8 cellular contexts compared by ENCODE assay signal in genomic region chr5:141413540-141414069, GRCh38. TPM values are rescaled to one million over a fixed set of nuclear protein-coding genes. Genes with fewer than 3 reads are reported as not detected.
A peak's percentile ranks its signal among the peaks of the same experiment; 100 is the strongest.
DNase-seq lines count a peak whose midpoint lies in the region; ATAC-seq and TF ChIP-seq lines count a peak whose summit lies in the region.

No MANE protein-coding gene starts in this region.

- peaks cover 18% of the 10 kb centered on the region for H3K4me1 Mint-ChIP-seq in activated CD4-positive, alpha-beta T cell treated with anti-CD3 and anti-CD28 coated beads, Interleukin-2, amount 10 ng/mL, durations not matched to agents 7 days and 5 days
- H3K4me1 Mint-ChIP-seq in activated naive CD8-positive, alpha-beta T cell treated with anti-CD3 and anti-CD28 coated beads, Interleukin-2, amount 50 U/mL, for 24 hours, result peaks cover 24% of the 10 kb centered on the region

- H3K36me3 Mint-ChIP-seq in activated CD4-positive, alpha-beta T cell treated with anti-CD3 and anti-CD28 coated beads, Interleukin-2, amount 10 ng/mL, durations not matched to agents 7 days and 5 days (ENCODE audit: low read depth), result peaks cover 23% of the 10 kb centered on the region
- H3K36me3 Mint-ChIP-seq in activated naive CD8-positive, alpha-beta T cell treated with anti-CD3 and anti-CD28 coated beads, Interleukin-2, amount 50 U/mL, for 24 hours (ENCODE audit: low read depth), result peaks cover 30% of the 10 kb centered on the region

- POLR2A ChIA-PET in activated CD4-positive, alpha-beta T cell treated with anti-CD3 and anti-CD28 coated beads, Interleukin-2, amount 10 ng/mL, durations not matched to agents 7 days and 5 days (lab: Charles Lee), result no interaction called here

- H3K27ac Mint-ChIP-seq in activated CD4-positive, alpha-beta T cell treated with anti-CD3 and anti-CD28 coated beads, Interleukin-2, amount 10 ng/mL, durations not matched to agents 7 days and 5 days, result peak overlapping the region; percentile 38
- peak overlapping the region; percentile 8 for H3K27ac Mint-ChIP-seq in activated naive CD8-positive, alpha-beta T cell treated with anti-CD3 and anti-CD28 coated beads, Interleukin-2, amount 50 U/mL, for 24 hours

- no peak for ATAC-seq in activated naive CD8-positive, alpha-beta T cell treated with anti-CD3 and anti-CD28 coated beads, Interleukin-2, amount 50 U/mL, for 24 hours
- ATAC-seq in HG02610 (IDR thresholded peaks at IDR 0.05; ENCODE audit: unreplicated experiment) (no peak), GM21528 (IDR thresholded peaks at IDR 0.05; ENCODE audit: low FRiP score, unreplicated experiment) (no peak)

- no peaks in the 10 kb centered on the region for H3K36me3 ChIP-seq in kidney epithelial cell (ENCODE audit: control insufficient read depth, insufficient read depth, low read length)
- H3K36me3 ChIP-seq in stomach smooth muscle (ENCODE audit: control insufficient read depth in 2 of 2, insufficient read depth in 2 of 2, low read length in 2 of 2), result peaks cover 2 to 7% of the 10 kb centered on the region in 2 donors

- no peak overlapping the region for H3K27ac ChIP-seq in stomach smooth muscle (ENCODE audit: low read length)

- H3K9me3 Mint-ChIP-seq in activated CD4-positive, alpha-beta T cell treated with anti-CD3 and anti-CD28 coated beads, Interleukin-2, amount 10 ng/mL, durations not matched to agents 7 days and 5 days, result peaks cover 28% of the 10 kb centered on the region
- H3K9me3 Mint-ChIP-seq in activated naive CD8-positive, alpha-beta T cell treated with anti-CD3 and anti-CD28 coated beads, Interleukin-2, amount 50 U/mL, for 24 hours, result peaks cover 33% of the 10 kb centered on the region

- no peak overlapping the region for H3K9ac ChIP-seq in stomach smooth muscle (ENCODE audit: low read length in 2 of 2)

- in situ Hi-C loops in GM13976 (cut with MboI; ENCODE audit: low sequenced_read_pairs, unreplicated experiment), result no loop called here

- H3K27me3 Mint-ChIP-seq in activated CD4-positive, alpha-beta T cell treated with anti-CD3 and anti-CD28 coated beads, Interleukin-2, amount 10 ng/mL, durations not matched to agents 7 days and 5 days, result peaks cover 64% of the 10 kb centered on the region
- H3K27me3 Mint-ChIP-seq in activated naive CD8-positive, alpha-beta T cell treated with anti-CD3 and anti-CD28 coated beads, Interleukin-2, amount 50 U/mL, for 24 hours, result peaks cover 72% of the 10 kb centered on the region

- peaks cover 14% of the 10 kb centered on the region for H3K27me3 ChIP-seq in kidney epithelial cell (ENCODE audit: control insufficient read depth, insufficient read depth, low read length)
- no peaks in the 10 kb centered on the region for H3K27me3 ChIP-seq in stomach smooth muscle (ENCODE audit: control insufficient read depth in 1 of 2, insufficient read depth in 2 of 2, low read length in 2 of 2)

- CTCF ChIA-PET in activated CD4-positive, alpha-beta T cell treated with anti-CD3 and anti-CD28 coated beads, Interleukin-2, amount 10 ng/mL, durations not matched to agents 7 days and 5 days (lab: Charles Lee), result interaction anchor here (0.9 to 2.7 kb wide), 13 partner anchors 8 to 150 kb away, joined by 3 to 19 read pairs (median 10); partner anchors contain the start of genes PCDHGA11, PCDHGA12, PCDHGA9 and PCDHGB3

- no peak for DNase-seq in activated CD4-positive, alpha-beta T cell treated with anti-CD3 and anti-CD28 coated beads, Interleukin-2, amount 10 ng/mL, durations not matched to agents 7 days and 5 days
- no peak for DNase-seq in activated CD4-positive, alpha-beta T cell treated with anti-CD3 and anti-CD28 coated beads for 1 hour
- no peak for DNase-seq in activated naive CD8-positive, alpha-beta T cell treated with anti-CD3 and anti-CD28 coated beads, Interleukin-2, amount 50 U/mL, for 24 hours
- no peak for DNase-seq in kidney epithelial cell (ENCODE audit: low read depth)
- DNase-seq in GM13976 (ENCODE audit: low spot score), result no peak

- H3K4me3 Mint-ChIP-seq in activated CD4-positive, alpha-beta T cell treated with anti-CD3 and anti-CD28 coated beads, Interleukin-2, amount 10 ng/mL, durations not matched to agents 7 days and 5 days, result peak overlapping the region; percentile 71
- H3K4me3 Mint-ChIP-seq in activated naive CD8-positive, alpha-beta T cell treated with anti-CD3 and anti-CD28 coated beads, Interleukin-2, amount 50 U/mL, for 24 hours, result peak overlapping the region; percentile 74

- H3K4me3 ChIP-seq in kidney epithelial cell (ENCODE audit: low read depth, low read length) (peak overlapping the region; percentile 30), stomach smooth muscle (ENCODE audit: low read length in 2 of 2) (peak overlapping the region; percentile 18 to 47)

- no peaks in the 10 kb centered on the region for H3K4me1 ChIP-seq in stomach smooth muscle (ENCODE audit: control insufficient read depth, insufficient read depth, low read length)

- TF ChIP-seq CTCF in kidney epithelial cell (IDR thresholded peaks at IDR 0.05; ENCODE audit: insufficient read depth, low read length, poor library complexity, severe bottlenecking) (no peak), GM13976 (IDR thresholded peaks at IDR 0.05; ENCODE audit: borderline replicate concordance, control extremely low read depth, extremely low read depth, insufficient read depth, missing control alignments) (no peak)

- peaks cover 32 to 58% of the 10 kb centered on the region in 2 donors for H3K9me3 ChIP-seq in stomach smooth muscle (ENCODE audit: control insufficient read depth in 2 of 2, low read length in 2 of 2)

RNA-seq across cellular contexts. Expression of gene PCDHGA10, which starts 0.8 kb away (rescaled TPM):
- not detected for total RNA-seq in activated CD4-positive, alpha-beta T cell treated with anti-CD3 and anti-CD28 coated beads, Interleukin-2, amount 10 ng/mL, durations not matched to agents 7 days and 5 days
- 5.5 and 6.0 TPM in 2 replicates for total RNA-seq in kidney epithelial cell

RNA-seq across cellular contexts. Expression of gene PCDHGB7, which starts 3.9 kb away (rescaled TPM):
- under 1 TPM in 1 of 2 experiments, not detected in 1; 0.07 TPM for total RNA-seq in activated CD4-positive, alpha-beta T cell treated with anti-CD3 and anti-CD28 coated beads, Interleukin-2, amount 10 ng/mL, durations not matched to agents 7 days and 5 days
- 14.0 and 14.1 TPM in 2 replicates for total RNA-seq in kidney epithelial cell

RNA-seq across cellular contexts. Expression of gene PCDHGB6, which starts 5.8 kb away (rescaled TPM):
- total RNA-seq in activated CD4-positive, alpha-beta T cell treated with anti-CD3 and anti-CD28 coated beads, Interleukin-2, amount 10 ng/mL, durations not matched to agents 7 days and 5 days, result under 1 TPM in 1 of 2 experiments, not detected in 1; 0.04 TPM
- total RNA-seq in kidney epithelial cell, result 3.4 and 3.6 TPM in 2 replicates

RNA-seq across cellular contexts. Expression of gene PCDHGA11, which starts 7.2 kb away (rescaled TPM):
- not detected for total RNA-seq in activated CD4-positive, alpha-beta T cell treated with anti-CD3 and anti-CD28 coated beads, Interleukin-2, amount 10 ng/mL, durations not matched to agents 7 days and 5 days
- total RNA-seq in kidney epithelial cell, result 6.7 and 7.4 TPM in 2 replicates

RNA-seq across cellular contexts. Expression of gene PCDHGA9, which starts 11.0 kb away (rescaled TPM):
- not detected for total RNA-seq in activated CD4-positive, alpha-beta T cell treated with anti-CD3 and anti-CD28 coated beads, Interleukin-2, amount 10 ng/mL, durations not matched to agents 7 days and 5 days
- 3.6 and 5.2 TPM in 2 replicates for total RNA-seq in kidney epithelial cell

Comparison
In these comparisons a context has a peak if more than half of its experiments do, and no peak if none do; other contexts are left out.
1. RNA of gene PCDHGB7, which starts 3.9 kb away (total RNA-seq): 14.0 to 14.1 TPM in kidney epithelial cell; 0.07 TPM in activated CD4-positive, alpha-beta T cell treated with anti-CD3 and anti-CD28 coated beads, Interleukin-2, amount 10 ng/mL, durations not matched to agents 7 days and 5 days; every median in the first group is over 10 times any median in the second.